ENCODE assay signal across 10 cellular contexts in the genomic region with DNA sequence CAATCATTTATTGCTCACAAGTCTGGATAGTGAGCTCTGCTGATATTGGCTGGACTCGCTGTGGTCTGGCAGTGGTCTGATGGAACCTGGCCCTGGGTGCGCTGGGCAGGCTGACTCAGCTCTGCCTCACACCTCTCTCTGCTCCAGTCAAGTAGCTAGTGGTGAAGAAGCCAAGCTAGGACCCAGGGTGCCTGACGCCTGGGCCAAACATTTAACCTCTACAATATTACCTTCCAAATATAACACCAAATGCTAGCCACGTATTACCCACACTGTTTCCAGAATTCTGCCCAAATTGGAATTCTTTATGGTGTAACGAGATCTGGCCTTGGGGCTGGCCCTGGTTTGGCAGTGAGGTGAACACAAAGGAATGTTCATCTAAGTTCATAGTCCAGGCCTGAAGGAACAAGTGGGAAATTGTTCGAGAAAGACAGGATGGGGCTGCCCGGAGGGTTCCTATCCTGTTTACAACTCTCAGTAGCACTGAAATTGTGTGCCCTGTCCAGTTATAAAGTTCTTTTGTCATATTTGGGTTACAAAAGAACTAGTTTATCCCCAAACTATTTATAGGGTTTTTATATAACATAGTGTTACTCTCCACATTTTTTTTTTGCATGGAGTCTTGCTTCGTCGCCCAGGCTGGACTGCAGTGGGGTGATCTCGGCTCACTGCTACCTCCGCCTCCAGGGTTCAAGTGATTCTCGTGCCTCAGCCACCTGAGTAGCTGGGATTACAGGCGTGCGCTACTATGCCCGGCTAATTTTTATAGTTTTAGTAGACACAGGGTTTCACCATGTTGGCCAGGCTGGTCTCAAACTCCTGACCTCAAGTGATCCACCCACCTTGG. TPM values are rescaled to one million over a fixed set of nuclear protein-coding genes. Genes with fewer than 3 reads are reported as not detected.
DNase-seq lines count a peak whose midpoint lies in the region; ATAC-seq, FAIRE-seq and TF ChIP-seq lines count a peak whose summit lies in the region.
"Had no signal": no experiment of that assay in that cellular context is flagged by ENCODE, and none has a peak within 500 bp of the region (broad histone marks: within the 10 kb centered on the region; RNA-seq: fewer than 3 reads in every experiment).

No MANE protein-coding gene starts in this region.

- no peak for TF ChIP-seq EP300 in sigmoid colon (IDR thresholded peaks at IDR 0.05)

- H3K9me3 ChIP-seq in ascending aorta, result peaks cover 0 to 13% of the 10 kb centered on the region in 2 donors
- H3K9me3 ChIP-seq in right atrium auricular region, result peaks cover 0 to 17% of the 10 kb centered on the region in 2 donors
- no peaks in the 10 kb centered on the region for H3K9me3 ChIP-seq in small intestine (ENCODE audit: control insufficient read depth, low read depth)
- H3K9me3 ChIP-seq in sigmoid colon, result peaks cover 0 to 6% (median 1%) of the 10 kb centered on the region in 4 donors

- H3K9me3 Mint-ChIP-seq in activated T-helper 1 cell treated with anti-CD3 and anti-CD28 coated beads, Interleukin-12 subunit alpha, Interleukin-12 subunit beta, Interleukin-2, Interleukin-4 antibody, amounts not matched to agents 30 ng/mL and 10 ng/mL and 1 ng/mL, durations not matched to agents 14 hours and 24 hours and 36 hours, result no peaks in the 10 kb centered on the region
- H3K9me3 Mint-ChIP-seq: activated T-helper 2 cell treated with anti-CD3 and anti-CD28 coated beads, Interferon-gamma antibody, Interleukin-2, Interleukin-4, amounts not matched to agents 10 μg/mL and 5 μg/mL and 100 μg/mL, durations not matched to agents 14 hours and 24 hours and 36 hours; T-helper 1 cell treated with Interleukin-12 subunit alpha and Interleukin-12 subunit beta and Interleukin-4 antibody, amounts not matched to agents 30 μg/mL and 1 μg/mL, for 36 hours had no signal

- H3K27ac ChIP-seq in ascending aorta (peak overlapping the region; percentile 82 to 96), right atrium auricular region (no peak overlapping the region), small intestine (ENCODE audit: low read depth in 1 of 2, low read length in 1 of 2) (no peak overlapping the region), sigmoid colon (peak overlapping the region in 2 of 4 donors; percentile 22 to 38)

- TF ChIP-seq POLR2A in H54 (IDR thresholded peaks at IDR 0.05; ENCODE audit: low read depth, low read length) (no peak), sigmoid colon (IDR thresholded peaks at IDR 0.05) (no peak)

- DNase-seq in H54 (ENCODE audit: insufficient read length, low spot score), result peak; percentile 71
- peak; percentile 36 to 93 for DNase-seq in ascending aorta (ENCODE audit: low spot score in 2 of 2)
- DNase-seq in right atrium auricular region (ENCODE audit: low spot score), result peak; percentile 62
- peak; percentile 68 for DNase-seq in small intestine
- no peak for DNase-seq in activated T-helper 1 cell treated with anti-CD3 and anti-CD28 coated beads, Interleukin-12 subunit alpha, Interleukin-12 subunit beta, Interleukin-2, Interleukin-4 antibody, amounts not matched to agents 30 ng/mL and 10 ng/mL and 1 ng/mL, durations not matched to agents 14 hours and 24 hours and 36 hours (ENCODE audit: low spot score)
- no peak for DNase-seq in sigmoid colon
- DNase-seq in NCI-H82 (lab: John Stamatoyannopoulos, UW), result no peak

- H3K27me3 ChIP-seq in ascending aorta, result no peaks in the 10 kb centered on the region
- H3K27me3 ChIP-seq in right atrium auricular region, result no peaks in the 10 kb centered on the region
- peaks cover 0 to 2% of the 10 kb centered on the region in 2 donors for H3K27me3 ChIP-seq in small intestine (ENCODE audit: control insufficient read depth in 2 of 2, insufficient read depth in 2 of 2, low read length in 2 of 2)
- H3K27me3 ChIP-seq in sigmoid colon, result no peaks in the 10 kb centered on the region

- no peak overlapping the region for H3K27ac Mint-ChIP-seq in activated T-helper 1 cell treated with anti-CD3 and anti-CD28 coated beads, Interleukin-12 subunit alpha, Interleukin-12 subunit beta, Interleukin-2, Interleukin-4 antibody, amounts not matched to agents 30 ng/mL and 10 ng/mL and 1 ng/mL, durations not matched to agents 14 hours and 24 hours and 36 hours
- H3K27ac Mint-ChIP-seq: activated T-helper 2 cell treated with anti-CD3 and anti-CD28 coated beads, Interferon-gamma antibody, Interleukin-2, Interleukin-4, amounts not matched to agents 10 μg/mL and 5 μg/mL and 100 μg/mL, durations not matched to agents 14 hours and 24 hours and 36 hours; T-helper 1 cell treated with Interleukin-12 subunit alpha and Interleukin-12 subunit beta and Interleukin-4 antibody, amounts not matched to agents 30 μg/mL and 1 μg/mL, for 36 hours had no signal

- no peak overlapping the region for H3K4me3 Mint-ChIP-seq in activated T-helper 1 cell treated with anti-CD3 and anti-CD28 coated beads, Interleukin-12 subunit alpha, Interleukin-12 subunit beta, Interleukin-2, Interleukin-4 antibody, amounts not matched to agents 30 ng/mL and 10 ng/mL and 1 ng/mL, durations not matched to agents 14 hours and 24 hours and 36 hours
- H3K4me3 Mint-ChIP-seq: T-helper 1 cell treated with Interleukin-12 subunit alpha and Interleukin-12 subunit beta and Interleukin-4 antibody, amounts not matched to agents 30 μg/mL and 1 μg/mL, for 36 hours had no signal

- peaks cover 9% of the 10 kb centered on the region for H3K27me3 Mint-ChIP-seq in activated T-helper 1 cell treated with anti-CD3 and anti-CD28 coated beads, Interleukin-12 subunit alpha, Interleukin-12 subunit beta, Interleukin-2, Interleukin-4 antibody, amounts not matched to agents 30 ng/mL and 10 ng/mL and 1 ng/mL, durations not matched to agents 14 hours and 24 hours and 36 hours (ENCODE audit: insufficient read depth)

- no peaks in the 10 kb centered on the region for H3K4me1 Mint-ChIP-seq in activated T-helper 1 cell treated with anti-CD3 and anti-CD28 coated beads, Interleukin-12 subunit alpha, Interleukin-12 subunit beta, Interleukin-2, Interleukin-4 antibody, amounts not matched to agents 30 ng/mL and 10 ng/mL and 1 ng/mL, durations not matched to agents 14 hours and 24 hours and 36 hours (ENCODE audit: low read depth)

- H3K4me1 ChIP-seq in ascending aorta (peaks cover 0 to 28% of the 10 kb centered on the region in 2 donors), right atrium auricular region (no peaks in the 10 kb centered on the region), small intestine (ENCODE audit: control insufficient read depth in 2 of 2, insufficient read depth in 1 of 2, low read depth in 1 of 2, low read length in 1 of 2) (peaks cover 0 to 3% of the 10 kb centered on the region in 2 donors), sigmoid colon (no peaks in the 10 kb centered on the region)

- peak; percentile 53 for FAIRE-seq in H54 (lab: Jason Lieb, UNC)
- FAIRE-seq in small intestine (lab: Jason Lieb, UNC), result no peak

- intact Hi-C loops in ascending aorta (cut with DNase I) (loop anchor here (2.0 kb wide), 1 partner anchor 58 kb away; the partner anchor contains the start of gene TRIM4), sigmoid colon (cut with DNase I) (no loop called here)
- intact Hi-C loops in activated T-helper 1 cell treated with anti-CD3 and anti-CD28 coated beads, Interleukin-12 subunit alpha, Interleukin-12 subunit beta, Interleukin-2, Interleukin-4 antibody, amounts not matched to agents 30 ng/mL and 10 ng/mL and 1 ng/mL, durations not matched to agents 14 hours and 24 hours and 36 hours (cut with micrococcal nuclease), result no loop called here

- H3K4me3 ChIP-seq in ascending aorta, result peak overlapping the region in 1 of 2 donors; percentile 20
- H3K4me3 ChIP-seq in right atrium auricular region, result no peak overlapping the region
- no peak overlapping the region for H3K4me3 ChIP-seq in small intestine (ENCODE audit: low read depth in 1 of 2, low read length in 2 of 2)
- no peak overlapping the region for H3K4me3 ChIP-seq in sigmoid colon

- H3K36me3 Mint-ChIP-seq in activated T-helper 1 cell treated with anti-CD3 and anti-CD28 coated beads, Interleukin-12 subunit alpha, Interleukin-12 subunit beta, Interleukin-2, Interleukin-4 antibody, amounts not matched to agents 30 ng/mL and 10 ng/mL and 1 ng/mL, durations not matched to agents 14 hours and 24 hours and 36 hours (ENCODE audit: low read depth), result no peaks in the 10 kb centered on the region

- TF ChIP-seq CTCF in ascending aorta (IDR thresholded peaks at IDR 0.05) (no peak), right atrium auricular region (IDR thresholded peaks at IDR 0.05) (no peak), sigmoid colon (IDR thresholded peaks at IDR 0.05) (no peak)

- 45 to 73% (median 54%) methylated on average over 15 of the region's 15 CpGs for WGBS in small intestine, 3 donors
- WGBS in sigmoid colon, 2 donors, result 68 to 81% methylated on average over 15 of the region's 15 CpGs

- ATAC-seq in GM21390 (IDR thresholded peaks at IDR 0.05; ENCODE audit: unreplicated experiment), result no peak

- H3K36me3 ChIP-seq in ascending aorta (no peaks in the 10 kb centered on the region), right atrium auricular region (no peaks in the 10 kb centered on the region), small intestine (ENCODE audit: control insufficient read depth in 2 of 2, insufficient read depth in 2 of 2, low read length in 2 of 2) (no peaks in the 10 kb centered on the region), sigmoid colon (no peaks in the 10 kb centered on the region)

RNA-seq across cellular contexts. Expression of gene OR2AE1, which starts 16.3 kb away (rescaled TPM):
- total RNA-seq in ascending aorta, result not detected
- under 1 TPM in 1 of 2 donors, not detected in 1; 0.43 TPM for total RNA-seq in right atrium auricular region
- polyA plus RNA-seq in small intestine, result under 1 TPM in 1 of 3 donors, not detected in 2; 0.09 TPM
- 0.20 and 0.31 TPM in 2 replicates for total RNA-seq in activated T-helper 1 cell treated with anti-CD3 and anti-CD28 coated beads, Interleukin-12 subunit alpha, Interleukin-12 subunit beta, Interleukin-2, Interleukin-4 antibody, amounts not matched to agents 30 ng/mL and 10 ng/mL and 1 ng/mL, durations not matched to agents 14 hours and 24 hours and 36 hours
- not detected for total RNA-seq in sigmoid colon
- under 1 TPM in 1 of 3 donors, not detected in 2; 0.06 TPM for polyA plus RNA-seq in sigmoid colon

RNA-seq across cellular contexts. Expression of gene CYP3A43, which starts 32.7 kb away (rescaled TPM):
- total RNA-seq in ascending aorta (not detected), right atrium auricular region (under 1 TPM in 1 of 2 donors, not detected in 1; 0.28 TPM), sigmoid colon (1 to 10 TPM in 1 of 4 donors, not detected in 3; 1.4 TPM)
- polyA plus RNA-seq in small intestine (not detected), sigmoid colon (not detected)
- total RNA-seq in activated T-helper 1 cell treated with anti-CD3 and anti-CD28 coated beads, Interleukin-12 subunit alpha, Interleukin-12 subunit beta, Interleukin-2, Interleukin-4 antibody, amounts not matched to agents 30 ng/mL and 10 ng/mL and 1 ng/mL, durations not matched to agents 14 hours and 24 hours and 36 hours, result not detected in 2 replicates
- total RNA-seq: activated T-helper 2 cell treated with anti-CD3 and anti-CD28 coated beads, Interferon-gamma antibody, Interleukin-2, Interleukin-4, amounts not matched to agents 10 μg/mL and 5 μg/mL and 100 μg/mL, durations not matched to agents 14 hours and 24 hours and 36 hours had no signal

RNA-seq across cellular contexts. Expression of gene TRIM4, which starts 58.8 kb away (rescaled TPM):
- total RNA-seq in ascending aorta, result 12.7 TPM
- 10 to 100 TPM in 1 of 2 donors, 1 to 10 TPM in 1; 8.8 to 13.3 TPM for total RNA-seq in right atrium auricular region
- polyA plus RNA-seq in small intestine, result 10 to 100 TPM; 18.8 to 20.8 (median 19.1) TPM
- total RNA-seq in activated T-helper 1 cell treated with anti-CD3 and anti-CD28 coated beads, Interleukin-12 subunit alpha, Interleukin-12 subunit beta, Interleukin-2, Interleukin-4 antibody, amounts not matched to agents 30 ng/mL and 10 ng/mL and 1 ng/mL, durations not matched to agents 14 hours and 24 hours and 36 hours, result 22.1 and 24.1 TPM in 2 replicates
- total RNA-seq in sigmoid colon, result 10 to 100 TPM; 21.9 to 33.2 (median 29.6) TPM
- 10 to 100 TPM; 12.5 to 18.0 (median 17.4) TPM for polyA plus RNA-seq in sigmoid colon

Comparison
In these comparisons a context has a peak if more than half of its experiments do, and no peak if none do; other contexts are left out.
1. DNase-seq: peak in H54 (single experiment), ascending aorta (2 of 2), right atrium auricular region (single experiment) and small intestine (single experiment); none in activated T-helper 1 cell treated with anti-CD3 and anti-CD28 coated beads, Interleukin-12 subunit alpha, Interleukin-12 subunit beta, Interleukin-2, Interleukin-4 antibody, amounts not matched to agents 30 ng/mL and 10 ng/mL and 1 ng/mL, durations not matched to agents 14 hours and 24 hours and 36 hours (single experiment), sigmoid colon (single experiment) and NCI-H82 (single experiment).
2. H3K27ac ChIP-seq: peak in ascending aorta (2 of 2); none in right atrium auricular region (0 of 2) and small intestine (0 of 2).